Comparison of ENCODE assay signal across 19 cellular contexts in genomic region chr20:10910535-10911239, GRCh38.
DNase-seq lines count a peak whose midpoint lies in the region; ATAC-seq and TF ChIP-seq lines count a peak whose summit lies in the region.
"Had no signal": no experiment of that assay in that cellular context is flagged by ENCODE, and none has a peak within 500 bp of the region (broad histone marks: within the 10 kb centered on the region; RNA-seq: fewer than 3 reads in every experiment).

No MANE protein-coding gene starts in this region.

- H3K9me3 ChIP-seq in gastroesophageal sphincter (no peaks in the 10 kb centered on the region), upper lobe of right lung (no peaks in the 10 kb centered on the region)
- H3K9me3 ChIP-seq: mucosa of descending colon had no signal

- TF ChIP-seq POLR2A in gastroesophageal sphincter (IDR thresholded peaks at IDR 0.05): no peak

- WGBS in gastroesophageal sphincter (ENCODE audit: low coverage in 1 of 2), 2 donors: 28 to 64% methylated on average over 8 to 12 of the region's 12 CpGs

- H3K4me1 Mint-ChIP-seq in nephron (peaks cover 32% of the 10 kb centered on the region), type B pancreatic cell (ENCODE audit: unreplicated experiment) (no peaks in the 10 kb centered on the region)
- H3K4me1 Mint-ChIP-seq: CD14-positive monocyte had no signal

- H3K36me3 Mint-ChIP-seq in nephron (ENCODE audit: low read depth): no peaks in the 10 kb centered on the region
- no peaks in the 10 kb centered on the region for H3K36me3 Mint-ChIP-seq in type B pancreatic cell
- H3K36me3 Mint-ChIP-seq: CD14-positive monocyte had no signal

- TF ChIP-seq CTCF in gastroesophageal sphincter (IDR thresholded peaks at IDR 0.05): peak in 1 of 4 experiments; percentile 8
- peak in 1 of 3 experiments; percentile 10 for TF ChIP-seq CTCF in nephron (IDR thresholded peaks at IDR 0.05; ENCODE audit: unreplicated experiment in 3 of 3)
- peak; percentile 12 for TF ChIP-seq CTCF in upper lobe of right lung (IDR thresholded peaks at IDR 0.05)
- no peak for TF ChIP-seq CTCF in type B pancreatic cell (conservative IDR thresholded peaks at IDR 0.05)

- H3K4me1 ChIP-seq in gastroesophageal sphincter: peaks cover 0 to 6% (median 0%) of the 10 kb centered on the region in 3 donors
- peaks cover 10% of the 10 kb centered on the region for H3K4me1 ChIP-seq in upper lobe of right lung

- H3K9me3 Mint-ChIP-seq in nephron: no peaks in the 10 kb centered on the region
- no peaks in the 10 kb centered on the region for H3K9me3 Mint-ChIP-seq in type B pancreatic cell

- H3K27ac Mint-ChIP-seq in nephron (peak overlapping the region; percentile 41 to 88 (median 79)), type B pancreatic cell (no peak overlapping the region)
- H3K27ac Mint-ChIP-seq: CD14-positive monocyte had no signal

- H3K27ac ChIP-seq in gastroesophageal sphincter (peak overlapping the region in 3 of 4 donors; percentile 17 to 41 (median 17)), upper lobe of right lung (peak overlapping the region; percentile 32)
- H3K27ac ChIP-seq: VCaP had no signal

- no peaks in the 10 kb centered on the region for H3K27me3 ChIP-seq in gastroesophageal sphincter
- no peaks in the 10 kb centered on the region for H3K27me3 ChIP-seq in upper lobe of right lung

- no peaks in the 10 kb centered on the region for H3K27me3 Mint-ChIP-seq in nephron (ENCODE audit: low read depth)
- peaks cover under 1% of the 10 kb centered on the region for H3K27me3 Mint-ChIP-seq in type B pancreatic cell

- TF ChIP-seq EP300 in gastroesophageal sphincter (IDR thresholded peaks at IDR 0.05): no peak

- H3K4me3 ChIP-seq in gastroesophageal sphincter (no peak overlapping the region), upper lobe of right lung (peak overlapping the region; percentile 23)
- H3K4me3 ChIP-seq: mucosa of descending colon had no signal

- DNase-seq in astrocyte of the hippocampus (ENCODE audit: low read depth, low spot score) (peak; percentile 74), upper lobe of right lung (no peak), type B pancreatic cell (ENCODE audit: extremely low spot score, unreplicated experiment) (no peak), iPS-NIHi7 (ENCODE audit: extremely low spot score) (no peak), NCI-H2081 treated with DMSO at 0.1 percent for 48 hours (lab: John Stamatoyannopoulos, UW) (no peak)
- DNase-seq: activated gamma-delta T cell treated with Interleukin-2 at 50 U/mL for 16 hours; DMS79 treated with DMSO at 0.1 percent for 48 hours; Kasumi-1; mucosa of descending colon; NCI-H1436; NCI-H526; stimulated activated CD4-positive, alpha-beta T cell treated with anti-CD3 and anti-CD28 coated beads, Interleukin-1b, Interleukin-23, amount 100 ng/mL, for 48 hours; trophoblast cell had no signal

- H3K4me3 Mint-ChIP-seq in nephron (peak overlapping the region in 2 of 3 experiments; percentile 12 to 31), type B pancreatic cell (no peak overlapping the region)
- H3K4me3 Mint-ChIP-seq: CD14-positive monocyte had no signal

- intact Hi-C loops in upper lobe of right lung (cut with DNase I): no loop called here

- no peak for ATAC-seq in gastroesophageal sphincter
- peak; percentile 34 for ATAC-seq in upper lobe of right lung
- no peak for ATAC-seq in HG02571 (IDR thresholded peaks at IDR 0.05; ENCODE audit: unreplicated experiment)
- ATAC-seq: HCT116, mucosa of descending colon had no signal

- H3K36me3 ChIP-seq in gastroesophageal sphincter: no peaks in the 10 kb centered on the region
- H3K36me3 ChIP-seq in upper lobe of right lung: no peaks in the 10 kb centered on the region
